In genomic region chr1:203996126-203996525, GRCh38 we compare ENCODE assay signal across 12 cellular contexts.
DNase-seq lines count a peak whose midpoint lies in the region; ATAC-seq and TF ChIP-seq lines count a peak whose summit lies in the region.
"Had no signal": no experiment of that assay in that cellular context is flagged by ENCODE, and none has a peak within 500 bp of the region (broad histone marks: within the 10 kb centered on the region; RNA-seq: fewer than 3 reads in every experiment).

No MANE protein-coding gene starts in this region.

- ATAC-seq in CD4-positive, alpha-beta T cell (ENCODE audit: poor library complexity) = no peak

- H3K4me1 Mint-ChIP-seq in CD4-positive, alpha-beta T cell (ENCODE audit: low read depth) = no peaks in the 10 kb centered on the region
- H3K4me1 Mint-ChIP-seq in activated T-helper 1 cell treated with anti-CD3 and anti-CD28 coated beads, Interleukin-12 subunit alpha, Interleukin-12 subunit beta, Interleukin-2, Interleukin-4 antibody, amounts not matched to agents 30 ng/mL and 10 ng/mL and 1 ng/mL, durations not matched to agents 14 hours and 24 hours and 36 hours (ENCODE audit: low read depth) = peaks cover 6% of the 10 kb centered on the region

- POLR2A ChIA-PET in CD4-positive, alpha-beta T cell (lab: Charles Lee) = no interaction called here

- H3K36me3 Mint-ChIP-seq in CD4-positive, alpha-beta T cell (ENCODE audit: low read depth) = no peaks in the 10 kb centered on the region
- H3K36me3 Mint-ChIP-seq in activated T-helper 1 cell treated with anti-CD3 and anti-CD28 coated beads, Interleukin-12 subunit alpha, Interleukin-12 subunit beta, Interleukin-2, Interleukin-4 antibody, amounts not matched to agents 30 ng/mL and 10 ng/mL and 1 ng/mL, durations not matched to agents 14 hours and 24 hours and 36 hours (ENCODE audit: low read depth) = no peaks in the 10 kb centered on the region

- H3K4me3 ChIP-seq in testis = no peak overlapping the region
- H3K4me3 ChIP-seq: vagina had no signal

- no peak overlapping the region for H3K4me3 Mint-ChIP-seq in CD4-positive, alpha-beta T cell
- H3K4me3 Mint-ChIP-seq in activated T-helper 1 cell treated with anti-CD3 and anti-CD28 coated beads, Interleukin-12 subunit alpha, Interleukin-12 subunit beta, Interleukin-2, Interleukin-4 antibody, amounts not matched to agents 30 ng/mL and 10 ng/mL and 1 ng/mL, durations not matched to agents 14 hours and 24 hours and 36 hours = no peak overlapping the region

- intact Hi-C loops in testis (cut with DNase I; ENCODE audit: low total_unique reads) = no loop called here
- intact Hi-C loops in CD4-positive, alpha-beta T cell (cut with DNase I, micrococcal nuclease) = no loop called here
- intact Hi-C loops in activated T-helper 1 cell treated with anti-CD3 and anti-CD28 coated beads, Interleukin-12 subunit alpha, Interleukin-12 subunit beta, Interleukin-2, Interleukin-4 antibody, amounts not matched to agents 30 ng/mL and 10 ng/mL and 1 ng/mL, durations not matched to agents 14 hours and 24 hours and 36 hours (cut with micrococcal nuclease) = no loop called here

- no peak for TF ChIP-seq CTCF in testis (IDR thresholded peaks at IDR 0.05)
- no peak for TF ChIP-seq CTCF in CD4-positive, alpha-beta T cell (IDR thresholded peaks at IDR 0.05)

- no peak overlapping the region for H3K27ac Mint-ChIP-seq in CD4-positive, alpha-beta T cell
- H3K27ac Mint-ChIP-seq in activated T-helper 1 cell treated with anti-CD3 and anti-CD28 coated beads, Interleukin-12 subunit alpha, Interleukin-12 subunit beta, Interleukin-2, Interleukin-4 antibody, amounts not matched to agents 30 ng/mL and 10 ng/mL and 1 ng/mL, durations not matched to agents 14 hours and 24 hours and 36 hours = no peak overlapping the region

- H3K27ac ChIP-seq in testis = peak overlapping the region; percentile 54 to 64
- no peak overlapping the region for H3K27ac ChIP-seq in CD4-positive, alpha-beta T cell (ENCODE audit: low read depth, low read length)
- H3K27ac ChIP-seq: vagina, WERI-Rb-1 had no signal

- no peak for TF ChIP-seq POLR2A in testis (IDR thresholded peaks at IDR 0.05)

- 55 to 65% methylated on average over 4 of the region's 4 CpGs for WGBS in testis, 2 donors

- H3K27me3 Mint-ChIP-seq in CD4-positive, alpha-beta T cell = peaks cover 18% of the 10 kb centered on the region
- peaks cover 5% of the 10 kb centered on the region for H3K27me3 Mint-ChIP-seq in activated T-helper 1 cell treated with anti-CD3 and anti-CD28 coated beads, Interleukin-12 subunit alpha, Interleukin-12 subunit beta, Interleukin-2, Interleukin-4 antibody, amounts not matched to agents 30 ng/mL and 10 ng/mL and 1 ng/mL, durations not matched to agents 14 hours and 24 hours and 36 hours (ENCODE audit: insufficient read depth)

- peaks cover 28% of the 10 kb centered on the region for H3K4me1 ChIP-seq in testis
- H3K4me1 ChIP-seq: vagina had no signal

- H3K27me3 ChIP-seq in testis = no peaks in the 10 kb centered on the region
- peaks cover 5% of the 10 kb centered on the region for H3K27me3 ChIP-seq in CD4-positive, alpha-beta T cell (ENCODE audit: control insufficient read depth, insufficient read depth, low read length)
- H3K27me3 ChIP-seq: vagina had no signal

- DNase-seq in NCI-H2196 (lab: John Stamatoyannopoulos, UW; ENCODE audit: unreplicated experiment) (peak; percentile 46), NCI-H2196 treated with DMSO at 0.1 percent for 48 hours (lab: John Stamatoyannopoulos, UW; ENCODE audit: unreplicated experiment) (no peak), NCI-H748 (lab: John Stamatoyannopoulos, UW; ENCODE audit: unreplicated experiment) (peak; percentile 85), hippocampal formation (lab: John Stamatoyannopoulos, UW) (peak; percentile 54 to 66), testis (peak; percentile 54), hepatic stellate cell (ENCODE audit: low spot score) (no peak)
- no peak for DNase-seq in CD4-positive, alpha-beta T cell
- no peak for DNase-seq in activated T-helper 1 cell treated with anti-CD3 and anti-CD28 coated beads, Interleukin-12 subunit alpha, Interleukin-12 subunit beta, Interleukin-2, Interleukin-4 antibody, amounts not matched to agents 30 ng/mL and 10 ng/mL and 1 ng/mL, durations not matched to agents 14 hours and 24 hours and 36 hours (ENCODE audit: low spot score)
- DNase-seq: activated gamma-delta T cell; stimulated activated CD4-positive, alpha-beta T cell treated with anti-CD3 and anti-CD28 coated beads, Interleukin-4, amount 100 ng/mL, for 4 hours; WERI-Rb-1 had no signal

- H3K9me3 Mint-ChIP-seq in CD4-positive, alpha-beta T cell = peaks cover 2% of the 10 kb centered on the region
- no peaks in the 10 kb centered on the region for H3K9me3 Mint-ChIP-seq in activated T-helper 1 cell treated with anti-CD3 and anti-CD28 coated beads, Interleukin-12 subunit alpha, Interleukin-12 subunit beta, Interleukin-2, Interleukin-4 antibody, amounts not matched to agents 30 ng/mL and 10 ng/mL and 1 ng/mL, durations not matched to agents 14 hours and 24 hours and 36 hours

- no peaks in the 10 kb centered on the region for H3K9me3 ChIP-seq in testis
- no peaks in the 10 kb centered on the region for H3K9me3 ChIP-seq in CD4-positive, alpha-beta T cell (ENCODE audit: control insufficient read depth, low read length)
- H3K9me3 ChIP-seq: vagina had no signal

- CTCF ChIA-PET in CD4-positive, alpha-beta T cell (lab: Charles Lee) = no interaction called here

- no peaks in the 10 kb centered on the region for H3K36me3 ChIP-seq in testis (ENCODE audit: low read depth, missing control alignments)
- H3K36me3 ChIP-seq: vagina, WERI-Rb-1 had no signal

Comparison
In these comparisons a context has a peak if more than half of its experiments do, and no peak if none do; other contexts are left out.
1. DNase-seq: peak in NCI-H2196 (single experiment), NCI-H748 (single experiment), hippocampal formation (2 of 2) and testis (single experiment); none in NCI-H2196 treated with DMSO at 0.1 percent for 48 hours (single experiment), hepatic stellate cell (single experiment), CD4-positive, alpha-beta T cell (0 of 10) and activated T-helper 1 cell treated with anti-CD3 and anti-CD28 coated beads, Interleukin-12 subunit alpha, Interleukin-12 subunit beta, Interleukin-2, Interleukin-4 antibody, amounts not matched to agents 30 ng/mL and 10 ng/mL and 1 ng/mL, durations not matched to agents 14 hours and 24 hours and 36 hours (single experiment).